In genomic region chr13:111346281-111346680, GRCh38 we compare ENCODE assay signal across 23 cellular contexts. TPM values are rescaled to one million over a fixed set of nuclear protein-coding genes. Genes with fewer than 3 reads are reported as not detected.
"Had no signal": no experiment of that assay in that cellular context is flagged by ENCODE, and none has a peak within 500 bp of the region (broad histone marks: within the 10 kb centered on the region; RNA-seq: fewer than 3 reads in every experiment).

No MANE protein-coding gene starts in this region.

- FAIRE-seq: astrocyte, colon, endometrium, kidney had no signal

- H3K27me3 ChIP-seq: ovary, tibial artery, uterus had no signal

- H3K4me1 Mint-ChIP-seq: neural crest cell had no signal

- H3K9me3 ChIP-seq: ovary, tibial artery, uterus had no signal

- ATAC-seq: activated CD8-positive, alpha-beta memory T cell treated with anti-CD3 and anti-CD28 coated beads, Interleukin-2, amount 10 ng/mL, durations not matched to agents 7 days and 5 days had no signal

- H3K36me3 ChIP-seq: ovary, uterus had no signal

- H3K27me3 Mint-ChIP-seq: activated CD8-positive, alpha-beta memory T cell treated with anti-CD3 and anti-CD28 coated beads, Interleukin-2, amount 10 ng/mL, durations not matched to agents 7 days and 5 days had no signal

- H3K4me3 ChIP-seq: ovary, tibial artery, uterus had no signal

- H3K9me3 Mint-ChIP-seq: activated T-helper 2 cell treated with anti-CD3 and anti-CD28 coated beads, Interferon-gamma antibody, Interleukin-2, Interleukin-4, amounts not matched to agents 10 μg/mL and 5 μg/mL and 100 μg/mL, durations not matched to agents 14 hours and 24 hours and 36 hours had no signal

- DNase-seq: activated CD4-positive, alpha-beta T cell treated with anti-CD3 and anti-CD28 coated beads for 1 hour; activated CD4-positive, alpha-beta T cell treated with anti-CD3 and anti-CD28 coated beads, Interleukin-2, amount 50 U/mL, for 4 hours; activated CD8-positive, alpha-beta memory T cell treated with anti-CD3 and anti-CD28 coated beads, Interleukin-2, amount 10 ng/mL, durations not matched to agents 7 days and 5 days; activated naive CD4-positive, alpha-beta T cell treated with anti-CD3 and anti-CD28 coated beads, Interleukin-2, amount 50 U/mL, for 16 hours; activated T-cell treated with anti-CD3 and anti-CD28 coated beads, Interleukin-2, amount 50 U/mL, for 1 hour; hippocampal formation; kidney; ovary; stimulated activated CD4-positive, alpha-beta T cell treated with anti-CD3 and anti-CD28 coated beads, Interleukin-2, amount 100 ng/mL, for 48 hours; stimulated activated naive CD4-positive, alpha-beta T cell; T-helper 1 cell; T1000; tibial artery; uterus had no signal

- H3K27ac ChIP-seq: ovary, tibial artery, uterus had no signal

- H3K4me1 ChIP-seq: tibial artery, uterus had no signal

- H3K4me3 Mint-ChIP-seq: activated CD8-positive, alpha-beta memory T cell treated with anti-CD3 and anti-CD28 coated beads, Interleukin-2, amount 10 ng/mL, durations not matched to agents 7 days and 5 days; neural crest cell had no signal

- H3K27ac Mint-ChIP-seq: activated CD8-positive, alpha-beta memory T cell treated with anti-CD3 and anti-CD28 coated beads, Interleukin-2, amount 10 ng/mL, durations not matched to agents 7 days and 5 days; activated T-helper 2 cell treated with anti-CD3 and anti-CD28 coated beads, Interferon-gamma antibody, Interleukin-2, Interleukin-4, amounts not matched to agents 10 μg/mL and 5 μg/mL and 100 μg/mL, durations not matched to agents 14 hours and 24 hours and 36 hours had no signal

- H3K36me3 Mint-ChIP-seq: activated CD8-positive, alpha-beta memory T cell treated with anti-CD3 and anti-CD28 coated beads, Interleukin-2, amount 10 ng/mL, durations not matched to agents 7 days and 5 days had no signal

RNA-seq across cellular contexts. Expression of gene TEX29, which starts 25.8 kb away (rescaled TPM):
- total RNA-seq: glomerular endothelial cell, kidney, neural crest cell, skeletal muscle tissue, subcutaneous adipose tissue had no signal
- polyA plus RNA-seq: liver had no signal
